8 cellular contexts compared by ENCODE assay signal in the genomic region with DNA sequence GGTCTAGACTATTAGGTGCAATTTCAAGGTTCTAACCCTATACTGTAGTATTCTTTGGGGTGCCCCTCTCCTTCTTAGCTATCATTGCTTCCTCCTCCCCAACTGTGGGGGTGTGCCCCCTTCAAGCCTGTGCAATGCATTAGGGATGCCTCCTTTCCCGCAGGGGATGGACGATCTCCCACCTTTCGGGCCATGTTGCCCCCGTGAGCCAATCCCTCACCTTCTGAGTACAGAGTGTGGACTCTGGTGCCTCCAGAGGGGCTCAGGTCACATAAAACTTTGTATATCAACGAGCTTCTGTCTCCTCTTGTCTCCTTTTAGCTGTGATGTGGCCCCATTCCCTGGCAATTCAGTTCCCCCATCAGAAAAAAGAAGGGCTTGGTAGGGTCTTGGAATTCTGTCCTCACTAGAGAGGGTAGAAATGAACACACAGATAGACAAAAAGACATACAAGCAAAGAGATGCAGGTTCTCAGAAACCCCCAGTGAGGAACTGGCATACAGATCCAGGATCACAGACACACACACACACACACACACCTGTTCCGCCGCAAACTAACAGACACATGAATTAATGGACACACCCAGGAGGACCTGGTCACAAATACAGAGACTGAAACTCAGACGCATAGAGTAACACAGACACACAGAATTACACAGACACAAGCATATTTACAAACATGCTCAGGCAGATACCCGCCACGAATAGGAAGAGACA. TPM values are rescaled to one million over a fixed set of nuclear protein-coding genes. Genes with fewer than 3 reads are reported as not detected.
DNase-seq lines count a peak whose midpoint lies in the region; ATAC-seq, FAIRE-seq and TF ChIP-seq lines count a peak whose summit lies in the region.

No MANE protein-coding gene starts in this region.

- H2AFZ ChIP-seq in mesenchymal stem cell (ENCODE audit: low read depth, low read length), result no peak overlapping the region

- H3K9me3 Mint-ChIP-seq in MCF 10A (ENCODE audit: unreplicated experiment), result no peaks in the 10 kb centered on the region

- H3K27ac ChIP-seq in heart left ventricle (peak overlapping the region; percentile 62 to 100 (median 94)), mesenchymal stem cell (ENCODE audit: low read length, poor library complexity, severe bottlenecking) (peak overlapping the region; percentile 79), urinary bladder (ENCODE audit: low read depth) (peak overlapping the region; percentile 59)

- peaks cover 68% of the 10 kb centered on the region for H3K36me3 Mint-ChIP-seq in MCF 10A (ENCODE audit: insufficient read depth, unreplicated experiment)

- H3K27me3 ChIP-seq in heart left ventricle, result no peaks in the 10 kb centered on the region
- no peaks in the 10 kb centered on the region for H3K27me3 ChIP-seq in mesenchymal stem cell (ENCODE audit: control insufficient read depth in 1 of 2, insufficient read depth in 1 of 2, low read length in 2 of 2)

- H2BK5ac ChIP-seq in mesenchymal stem cell (ENCODE audit: low read depth, low read length, poor library complexity, severe bottlenecking), result no peak overlapping the region

- peaks cover 9% of the 10 kb centered on the region for H3K79me1 ChIP-seq in mesenchymal stem cell (replicated peaks; ENCODE audit: low read length, poor library complexity, severe bottlenecking)

- BruUV-seq in MCF 10A (replicated peaks; lab: Mats Ljungman, UMichigan), result TSS peak; percentile 74

- peak overlapping the region; percentile 43 for H4K91ac ChIP-seq in mesenchymal stem cell (ENCODE audit: low read length)

- H3K27me3 Mint-ChIP-seq in MCF 10A (ENCODE audit: insufficient read depth, unreplicated experiment), result no peaks in the 10 kb centered on the region

- peak overlapping the region; percentile 55 for H3K4me2 ChIP-seq in mesenchymal stem cell (ENCODE audit: low read length, poor library complexity, severe bottlenecking)

- H3K23ac ChIP-seq in mesenchymal stem cell (ENCODE audit: low read length in 2 of 2), result no peak overlapping the region

- WGBS in heart left ventricle, 4 donors, result 57 to 63% (median 58%) methylated on average over 10 of the region's 10 CpGs
- 71% methylated on average over 9 of the region's 10 CpGs for WGBS in mesenchymal stem cell
- WGBS in urinary bladder, result 56% methylated on average over 10 of the region's 10 CpGs

- POLR2A ChIA-PET in MCF 10A (lab: Yijun Ruan, JAX), result interaction anchor here (0.6 to 13.4 kb wide), 24 partner anchors 9 to 657 kb away, joined by 3 to 345 read pairs (median 4); partner anchors contain the start of genes ACTMAP, AXL, B9D2 and CCDC97

- peak overlapping the region; percentile 55 to 83 for H3K18ac ChIP-seq in mesenchymal stem cell (ENCODE audit: low read depth in 1 of 2, low read length in 2 of 2)

- H3K9me3 ChIP-seq in heart left ventricle, result peaks cover 0 to 6% (median 0%) of the 10 kb centered on the region in 12 donors
- H3K9me3 ChIP-seq in mesenchymal stem cell (ENCODE audit: control insufficient read depth, low read length), result no peaks in the 10 kb centered on the region

- peak overlapping the region in 1 of 2 experiments; percentile 77 for H3K4ac ChIP-seq in mesenchymal stem cell (ENCODE audit: low read depth in 1 of 2, low read length in 2 of 2)

- no peak for FAIRE-seq in urothelium cell line (lab: Jason Lieb, UNC)

- CTCF ChIA-PET in MCF 10A (lab: Yijun Ruan, JAX), result interaction anchor here (0.6 to 10.5 kb wide), 9 partner anchors 9 to 307 kb away, joined by 3 to 137 read pairs (median 3); partner anchors contain the start of gene AXL

- no peak for TF ChIP-seq POLR2A in heart left ventricle (IDR thresholded peaks at IDR 0.05)

- H3K4me3 Mint-ChIP-seq in MCF 10A (ENCODE audit: unreplicated experiment), result peak overlapping the region; percentile 89

- peak overlapping the region in 1 of 2 experiments; percentile 29 for H2BK12ac ChIP-seq in mesenchymal stem cell (ENCODE audit: low read length in 2 of 2)

- peak overlapping the region; percentile 99 for H3K9ac ChIP-seq in mesenchymal stem cell (ENCODE audit: low read length)

- H4K8ac ChIP-seq in mesenchymal stem cell (ENCODE audit: low read length), result peak overlapping the region; percentile 19

- peak overlapping the region; percentile 26 to 86 (median 66) for H3K4me3 ChIP-seq in heart left ventricle
- H3K4me3 ChIP-seq in mesenchymal stem cell (ENCODE audit: insufficient read depth in 1 of 2, low read depth in 1 of 2, low read length in 2 of 2), result peak overlapping the region in 1 of 2 experiments; percentile 92
- peak overlapping the region; percentile 31 for H3K4me3 ChIP-seq in urinary bladder (ENCODE audit: low read depth, low read length)

- intact Hi-C loops in heart left ventricle (cut with DNase I) (loop anchor here (1.0 to 10.0 kb wide), 13 partner anchors 34 to 599 kb away; partner anchors contain the start of genes DMAC2 (in 1 of the 10) and TGFB1 (in 1 of the 10)), Right ventricle myocardium superior (cut with DNase I) (loop anchor here (1.0 to 5.0 kb wide), 2 partner anchors 36 to 57 kb away; no protein-coding TSS in a partner anchor), MCF 10A (cut with micrococcal nuclease) (loop anchor here (1.0 to 5.0 kb wide), 5 partner anchors 43 to 594 kb away; partner anchors contain the start of genes AXL and TGFB1)

- H3K36me3 ChIP-seq in heart left ventricle, result peaks cover 0 to 34% (median 24%) of the 10 kb centered on the region in 9 donors
- H3K36me3 ChIP-seq in mesenchymal stem cell (ENCODE audit: control insufficient read depth in 1 of 2, insufficient read depth in 2 of 2, low read depth in 1 of 2, low read length in 2 of 2), result peaks cover 37 to 50% of the 10 kb centered on the region in 2 experiments
- H3K36me3 ChIP-seq in urinary bladder (ENCODE audit: insufficient read depth), result no peaks in the 10 kb centered on the region

- peak overlapping the region; percentile 100 for H3K27ac Mint-ChIP-seq in MCF 10A (ENCODE audit: low read depth, unreplicated experiment)

- DNase-seq in heart left ventricle, result no peak
- DNase-seq in Right ventricle myocardium superior, result no peak
- DNase-seq in MCF 10A (ENCODE audit: unreplicated experiment), result no peak
- no peak for DNase-seq in mesenchymal stem cell
- DNase-seq in urothelium cell line (ENCODE audit: low spot score), result no peak

- H3K14ac ChIP-seq in mesenchymal stem cell (ENCODE audit: low read length in 2 of 2), result peak overlapping the region in 1 of 2 experiments; percentile 68

- H3K4me1 ChIP-seq in heart left ventricle, result peaks cover 3 to 23% (median 16%) of the 10 kb centered on the region in 12 donors
- peaks cover 7% of the 10 kb centered on the region for H3K4me1 ChIP-seq in mesenchymal stem cell (ENCODE audit: control insufficient read depth, insufficient read depth, low read depth, low read length)
- no peaks in the 10 kb centered on the region for H3K4me1 ChIP-seq in urinary bladder (ENCODE audit: insufficient read depth)

- peak overlapping the region; percentile 21 for H2BK120ac ChIP-seq in mesenchymal stem cell (ENCODE audit: low read depth, low read length)

- no peak for ATAC-seq in heart left ventricle
- ATAC-seq in Right ventricle myocardium superior (ENCODE audit: poor library complexity), result no peak
- ATAC-seq in HG02759 (IDR thresholded peaks at IDR 0.05; ENCODE audit: unreplicated experiment), result no peak
- ATAC-seq in GM21786 (IDR thresholded peaks at IDR 0.05; ENCODE audit: unreplicated experiment), result no peak

- H3K4me1 Mint-ChIP-seq in MCF 10A (ENCODE audit: insufficient read depth, unreplicated experiment), result peaks cover 28% of the 10 kb centered on the region

- no peak for TF ChIP-seq CTCF in heart left ventricle (IDR thresholded peaks at IDR 0.05)
- TF ChIP-seq CTCF in MCF 10A (IDR thresholded peaks at IDR 0.05; ENCODE audit: unreplicated experiment), result no peak

- H2AK5ac ChIP-seq in mesenchymal stem cell (ENCODE audit: low read length, severe bottlenecking), result peak overlapping the region; percentile 42

- H2BK15ac ChIP-seq in mesenchymal stem cell (ENCODE audit: low read depth, poor library complexity, severe bottlenecking), result no peak overlapping the region

RNA-seq across cellular contexts. Expression of gene HNRNPUL1, which starts 2.5 kb away (rescaled TPM):
- total RNA-seq in heart left ventricle, result 100 to 1,000 TPM in 7 of 9 donors, 10 to 100 TPM in 2; 88.7 to 138 (median 115) TPM
- polyA plus RNA-seq in heart left ventricle, result 10 to 100 TPM; 64.2 to 91.0 TPM
- total RNA-seq in Right ventricle myocardium superior, result 114 TPM
- total RNA-seq in MCF 10A (2022), result 179 and 204 TPM in 2 replicates
- 178 TPM for polyA plus RNA-seq in mesenchymal stem cell (2013, experiment 1 of 2)
- polyA plus RNA-seq in mesenchymal stem cell (2013, experiment 2 of 2), result 179 TPM
- 79.3 TPM for total RNA-seq in urinary bladder
- polyA plus RNA-seq in urinary bladder, result 123 TPM

RNA-seq across cellular contexts. Expression of gene AXL, which starts 42.6 kb away (rescaled TPM):
- total RNA-seq in heart left ventricle (10 to 100 TPM in 7 of 9 donors, 1 to 10 TPM in 2; 9.3 to 62.5 (median 13.2) TPM), Right ventricle myocardium superior (18.0 TPM), MCF 10A (2022) (136 and 165 TPM in 2 replicates), urinary bladder (53.7 TPM)
- polyA plus RNA-seq in heart left ventricle (10 to 100 TPM in 1 of 2 donors, 1 to 10 TPM in 1; 5.0 to 21.1 TPM), urinary bladder (55.0 TPM)
- polyA plus RNA-seq in mesenchymal stem cell (2013, experiment 1 of 2), result 91.5 TPM
- 89.9 TPM for polyA plus RNA-seq in mesenchymal stem cell (2013, experiment 2 of 2)

RNA-seq across cellular contexts. Expression of gene CCDC97, which starts 48.3 kb away (rescaled TPM):
- total RNA-seq in heart left ventricle, result 10 to 100 TPM; 10.0 to 22.2 (median 14.2) TPM
- 10 to 100 TPM; 12.8 to 16.0 TPM for polyA plus RNA-seq in heart left ventricle
- 14.3 TPM for total RNA-seq in Right ventricle myocardium superior
- 25.0 and 28.5 TPM in 2 replicates for total RNA-seq in MCF 10A (2022)
- 15.9 TPM for polyA plus RNA-seq in mesenchymal stem cell (2013, experiment 1 of 2)
- 16.0 TPM for polyA plus RNA-seq in mesenchymal stem cell (2013, experiment 2 of 2)
- total RNA-seq in urinary bladder, result 7.2 TPM
- 18.0 TPM for polyA plus RNA-seq in urinary bladder
